10 cellular contexts compared by ENCODE assay signal in the genomic region with DNA sequence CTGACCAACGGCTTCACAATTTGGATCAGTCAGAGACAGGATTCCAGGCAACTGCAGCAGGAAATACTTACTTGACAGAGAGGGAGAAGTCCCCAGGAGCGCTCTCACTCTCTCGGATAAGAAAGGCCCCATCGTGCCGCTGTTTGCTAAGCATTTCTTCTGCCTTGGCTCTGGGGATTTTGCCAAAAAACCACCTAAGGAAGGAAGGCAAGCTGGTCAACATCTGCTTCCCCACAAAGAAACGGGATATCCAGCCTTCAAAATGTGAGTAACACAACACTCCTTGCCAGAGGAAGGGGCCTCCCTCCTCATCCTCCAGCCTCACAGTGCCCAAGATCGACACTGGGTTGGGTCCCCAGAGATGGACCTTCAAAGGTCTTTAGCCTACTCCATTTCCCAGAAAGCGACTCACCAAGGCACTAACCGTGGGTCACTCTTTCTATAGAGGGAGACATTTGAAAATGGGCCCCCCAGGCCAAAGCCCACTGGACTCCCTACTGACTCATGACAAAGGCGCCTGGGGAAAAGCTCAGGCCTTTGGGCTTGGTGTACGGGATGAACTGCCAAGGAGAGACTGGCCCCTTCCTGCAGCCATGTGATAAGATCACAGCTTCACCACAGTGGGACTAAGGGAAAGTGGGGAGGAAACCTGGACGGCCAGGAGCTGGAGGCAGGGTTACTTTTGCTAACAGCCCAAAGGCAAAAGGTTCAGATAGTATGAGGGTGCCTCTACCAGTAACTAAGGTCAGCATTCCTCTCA. TPM values are rescaled to one million over a fixed set of nuclear protein-coding genes. Genes with fewer than 3 reads are reported as not detected.
DNase-seq lines count a peak whose midpoint lies in the region; ATAC-seq and TF ChIP-seq lines count a peak whose summit lies in the region.
"Had no signal": no experiment of that assay in that cellular context is flagged by ENCODE, and none has a peak within 500 bp of the region (broad histone marks: within the 10 kb centered on the region; RNA-seq: fewer than 3 reads in every experiment).

No MANE protein-coding gene starts in this region.

- peaks cover 83% of the 10 kb centered on the region for H3K36me3 Mint-ChIP-seq in activated T-cell treated with anti-CD3 and anti-CD28 coated beads, Interleukin-2, amount 50 U/mL, for 24 hours (ENCODE audit: low read depth)
- H3K36me3 Mint-ChIP-seq in activated T-cell treated with anti-CD3 and anti-CD28 coated beads, Interleukin-2, amount 50 U/mL, for 4 hours (ENCODE audit: insufficient read depth), result peaks cover 13% of the 10 kb centered on the region
- H3K36me3 Mint-ChIP-seq in activated CD8-positive, alpha-beta T cell treated with anti-CD3 and anti-CD28 coated beads, Interleukin-2, amount 10 ng/mL, durations not matched to agents 7 days and 5 days (ENCODE audit: low read depth), result peaks cover 42% of the 10 kb centered on the region
- peaks cover 0 to 3% (median 0%) of the 10 kb centered on the region in 3 donors for H3K36me3 Mint-ChIP-seq in immature natural killer cell

- intact Hi-C loops in lower leg skin (cut with DNase I; ENCODE audit: low total_unique reads), result no loop called here

- no peak for DNase-seq in activated T-cell treated with anti-CD3 and anti-CD28 coated beads, Interleukin-2, amount 50 U/mL, for 24 hours
- DNase-seq in activated T-cell treated with anti-CD3 and anti-CD28 coated beads, Interleukin-2, amount 50 U/mL, for 4 hours, result no peak
- DNase-seq in activated CD8-positive, alpha-beta T cell treated with anti-CD3 and anti-CD28 coated beads, Interleukin-2, amount 10 ng/mL, durations not matched to agents 7 days and 5 days, result no peak
- DNase-seq in immature natural killer cell, result no peak
- DNase-seq in lower leg skin (ENCODE audit: low spot score in 2 of 2), result no peak
- no peak for DNase-seq in NCI-H2227 (lab: John Stamatoyannopoulos, UW; ENCODE audit: unreplicated experiment)
- DNase-seq: BE2C, foreskin keratinocyte had no signal

- ATAC-seq in activated T-cell treated with anti-CD3 and anti-CD28 coated beads, Interleukin-2, amount 50 U/mL, for 4 hours, result no peak
- no peak for ATAC-seq in activated CD8-positive, alpha-beta T cell treated with anti-CD3 and anti-CD28 coated beads, Interleukin-2, amount 10 ng/mL, durations not matched to agents 7 days and 5 days
- ATAC-seq in GM18511 (IDR thresholded peaks at IDR 0.05; ENCODE audit: unreplicated experiment), result no peak
- ATAC-seq: foreskin keratinocyte had no signal

- peak overlapping the region; percentile 27 for H3K27ac ChIP-seq in temporal lobe (ENCODE audit: low read depth, low read length)
- H3K27ac ChIP-seq: foreskin keratinocyte had no signal

- H3K4me1 Mint-ChIP-seq in activated T-cell treated with anti-CD3 and anti-CD28 coated beads, Interleukin-2, amount 50 U/mL, for 24 hours (ENCODE audit: low read depth), result peaks cover 36% of the 10 kb centered on the region
- H3K4me1 Mint-ChIP-seq in activated T-cell treated with anti-CD3 and anti-CD28 coated beads, Interleukin-2, amount 50 U/mL, for 4 hours (ENCODE audit: low read depth), result peaks cover 28% of the 10 kb centered on the region
- H3K4me1 Mint-ChIP-seq in activated CD8-positive, alpha-beta T cell treated with anti-CD3 and anti-CD28 coated beads, Interleukin-2, amount 10 ng/mL, durations not matched to agents 7 days and 5 days (ENCODE audit: low read depth), result peaks cover 53% of the 10 kb centered on the region
- H3K4me1 Mint-ChIP-seq in immature natural killer cell, result peaks cover 39 to 52% of the 10 kb centered on the region in 2 donors

- H3K9me3 Mint-ChIP-seq in activated T-cell treated with anti-CD3 and anti-CD28 coated beads, Interleukin-2, amount 50 U/mL, for 24 hours, result no peaks in the 10 kb centered on the region
- no peaks in the 10 kb centered on the region for H3K9me3 Mint-ChIP-seq in activated T-cell treated with anti-CD3 and anti-CD28 coated beads, Interleukin-2, amount 50 U/mL, for 4 hours
- no peaks in the 10 kb centered on the region for H3K9me3 Mint-ChIP-seq in activated CD8-positive, alpha-beta T cell treated with anti-CD3 and anti-CD28 coated beads, Interleukin-2, amount 10 ng/mL, durations not matched to agents 7 days and 5 days (ENCODE audit: insufficient read depth)
- H3K9me3 Mint-ChIP-seq in immature natural killer cell, result no peaks in the 10 kb centered on the region

- H3K4me3 ChIP-seq in lower leg skin (ENCODE audit: low read depth, poor library complexity, severe bottlenecking), result no peak overlapping the region

- POLR2A ChIA-PET in activated CD8-positive, alpha-beta T cell treated with anti-CD3 and anti-CD28 coated beads, Interleukin-2, amount 10 ng/mL, durations not matched to agents 7 days and 5 days (lab: Charles Lee), result interaction anchor here (0.7 to 1.0 kb wide), 2 partner anchors 80 to 1069 kb away, joined by 3 to 4 read pairs; a partner anchor contains a TSS

- 68 to 71% methylated on average over 12 of the region's 12 CpGs for WGBS in lower leg skin, 2 donors

- CTCF ChIA-PET in activated CD8-positive, alpha-beta T cell treated with anti-CD3 and anti-CD28 coated beads, Interleukin-2, amount 10 ng/mL, durations not matched to agents 7 days and 5 days (lab: Charles Lee), result interaction anchor here (1.0 to 1.8 kb wide), 8 partner anchors 11 to 86 kb away, joined by 3 to 6 read pairs (median 4); a partner anchor contains a TSS

- TF ChIP-seq POLR2A in lower leg skin (IDR thresholded peaks at IDR 0.05), result no peak

- H3K27ac Mint-ChIP-seq in activated T-cell treated with anti-CD3 and anti-CD28 coated beads, Interleukin-2, amount 50 U/mL, for 24 hours, result peak overlapping the region; percentile 89
- peak overlapping the region; percentile 51 for H3K27ac Mint-ChIP-seq in activated CD8-positive, alpha-beta T cell treated with anti-CD3 and anti-CD28 coated beads, Interleukin-2, amount 10 ng/mL, durations not matched to agents 7 days and 5 days
- H3K27ac Mint-ChIP-seq in immature natural killer cell, result peak overlapping the region in 5 of 6 donors; percentile 60 to 89 (median 68)

- no peak for TF ChIP-seq CTCF in lower leg skin (IDR thresholded peaks at IDR 0.05)

- H3K27me3 Mint-ChIP-seq in activated T-cell treated with anti-CD3 and anti-CD28 coated beads, Interleukin-2, amount 50 U/mL, for 24 hours, result no peaks in the 10 kb centered on the region
- H3K27me3 Mint-ChIP-seq in activated T-cell treated with anti-CD3 and anti-CD28 coated beads, Interleukin-2, amount 50 U/mL, for 4 hours (ENCODE audit: low read depth), result no peaks in the 10 kb centered on the region
- H3K27me3 Mint-ChIP-seq in activated CD8-positive, alpha-beta T cell treated with anti-CD3 and anti-CD28 coated beads, Interleukin-2, amount 10 ng/mL, durations not matched to agents 7 days and 5 days (ENCODE audit: low read depth), result no peaks in the 10 kb centered on the region
- peaks cover 0 to 2% (median 0%) of the 10 kb centered on the region in 3 donors for H3K27me3 Mint-ChIP-seq in immature natural killer cell (ENCODE audit: low read depth in 3 of 3)

- no peak overlapping the region for H3K4me3 Mint-ChIP-seq in activated T-cell treated with anti-CD3 and anti-CD28 coated beads, Interleukin-2, amount 50 U/mL, for 24 hours
- no peak overlapping the region for H3K4me3 Mint-ChIP-seq in activated T-cell treated with anti-CD3 and anti-CD28 coated beads, Interleukin-2, amount 50 U/mL, for 4 hours
- no peak overlapping the region for H3K4me3 Mint-ChIP-seq in activated CD8-positive, alpha-beta T cell treated with anti-CD3 and anti-CD28 coated beads, Interleukin-2, amount 10 ng/mL, durations not matched to agents 7 days and 5 days
- no peak overlapping the region for H3K4me3 Mint-ChIP-seq in immature natural killer cell

RNA-seq across cellular contexts. Expression of a gene that starts 36.8 kb away (rescaled TPM):
- 100 to 1,000 TPM; 111 to 140 (median 134) TPM for total RNA-seq in activated T-cell treated with anti-CD3 and anti-CD28 coated beads, Interleukin-2, amount 50 U/mL, for 4 hours
- 10 to 100 TPM; 41.1 to 43.6 TPM for total RNA-seq in activated CD8-positive, alpha-beta T cell treated with anti-CD3 and anti-CD28 coated beads, Interleukin-2, amount 10 ng/mL, durations not matched to agents 7 days and 5 days
- polyA plus RNA-seq in immature natural killer cell, result 10 to 100 TPM; 11.2 to 27.2 (median 21.0) TPM
- 4.7 TPM for total RNA-seq in temporal lobe
- total RNA-seq in lower leg skin, result 1 to 10 TPM; 4.0 to 7.1 (median 5.9) TPM

RNA-seq across cellular contexts. Expression of a gene that starts 55.0 kb away (rescaled TPM):
- total RNA-seq in activated T-cell treated with anti-CD3 and anti-CD28 coated beads, Interleukin-2, amount 50 U/mL, for 4 hours, result 10 to 100 TPM; 35.4 to 39.8 (median 38.4) TPM
- 10 to 100 TPM; 52.1 to 56.3 TPM for total RNA-seq in activated CD8-positive, alpha-beta T cell treated with anti-CD3 and anti-CD28 coated beads, Interleukin-2, amount 10 ng/mL, durations not matched to agents 7 days and 5 days
- polyA plus RNA-seq in immature natural killer cell, result 100 to 1,000 TPM; 113 to 187 (median 145) TPM
- 8.1 TPM for total RNA-seq in temporal lobe
- total RNA-seq in lower leg skin, result 10 to 100 TPM; 22.6 to 41.8 (median 32.6) TPM
